ENCODE assay signal across 8 cellular contexts in genomic region chr11:3807856-3808845, GRCh38. TPM values are rescaled to one million over a fixed set of nuclear protein-coding genes. Genes with fewer than 3 reads are reported as not detected.
DNase-seq lines count a peak whose midpoint lies in the region; FAIRE-seq and TF ChIP-seq lines count a peak whose summit lies in the region.

Gene PGAP2, plus strand, starts transcription at chr11:3808560. Its CDS starts 2,700 bp downstream, at chr11:3811260.

- no peaks in the 10 kb centered on the region for H3K36me3 ChIP-seq in HAP-1 (replicated peaks)
- H3K36me3 ChIP-seq in brain microvascular endothelial cell (replicated peaks) = no peaks in the 10 kb centered on the region
- no peaks in the 10 kb centered on the region for H3K36me3 ChIP-seq in iPS-18a (ENCODE audit: control insufficient read depth, low read depth, low read length)
- H3K36me3 ChIP-seq in skeletal muscle tissue (ENCODE audit: control insufficient read depth in 3 of 3, insufficient read depth in 3 of 3, low read length in 3 of 3) = no peaks in the 10 kb centered on the region

- TF ChIP-seq CTCF in brain microvascular endothelial cell (IDR thresholded peaks at IDR 0.05; ENCODE audit: low read depth, low read length, missing control alignments) = peak; percentile 85

- H3K4me3 ChIP-seq in HAP-1 = peak within 1 kb of the TSS; percentile 55
- H3K4me3 ChIP-seq in brain microvascular endothelial cell (ENCODE audit: low read depth, low read length) = peak within 1 kb of the TSS; percentile 79
- peak within 1 kb of the TSS; percentile 90 for H3K4me3 ChIP-seq in iPS-18a (ENCODE audit: low read length)
- H3K4me3 ChIP-seq in skeletal muscle tissue (ENCODE audit: low read length in 3 of 3) = peak within 1 kb of the TSS; percentile 76 to 87 (median 85)

- no peak for FAIRE-seq in RCC 7860 (lab: Jason Lieb, UNC)

- in situ Hi-C loops in HAP-1 (cut with MboI; ENCODE audit: low sequenced_read_pairs) (no loop called here), brain microvascular endothelial cell (cut with HindIII; ENCODE audit: low pct_ligation_motif_present, low sequenced_read_pairs) (no loop called here)

- no peaks in the 10 kb centered on the region for H3K27me3 ChIP-seq in HAP-1 (ENCODE audit: low read depth)
- no peaks in the 10 kb centered on the region for H3K27me3 ChIP-seq in brain microvascular endothelial cell (replicated peaks)
- H3K27me3 ChIP-seq in iPS-18a (ENCODE audit: control insufficient read depth, insufficient read depth, low read length) = no peaks in the 10 kb centered on the region
- no peaks in the 10 kb centered on the region for H3K27me3 ChIP-seq in skeletal muscle tissue (ENCODE audit: control insufficient read depth in 3 of 3, insufficient read depth in 3 of 3, low read length in 3 of 3)

- H3K9ac ChIP-seq in iPS-18a (ENCODE audit: low read length) (peak within 1 kb of the TSS; percentile 76), skeletal muscle tissue (ENCODE audit: low read depth in 1 of 3, low read length in 3 of 3) (peak within 1 kb of the TSS; percentile 78 to 83 (median 83))

- peaks cover 9% of the 10 kb centered on the region for H3K4me1 ChIP-seq in HAP-1
- H3K4me1 ChIP-seq in iPS-18a (ENCODE audit: control insufficient read depth, low read depth, low read length) = peaks cover 8% of the 10 kb centered on the region
- peaks cover 16 to 27% (median 18%) of the 10 kb centered on the region in 3 donors for H3K4me1 ChIP-seq in skeletal muscle tissue (ENCODE audit: control insufficient read depth in 3 of 3, insufficient read depth in 3 of 3, low read length in 3 of 3)

- peak; percentile 15 for DNase-seq in GF-D8 (lab: John Stamatoyannopoulos, UW)
- peak; percentile 62 to 87 for DNase-seq in HAP-1 (ENCODE audit: low spot score in 2 of 2)
- peak; percentile 36 for DNase-seq in NCI-H1092 (lab: John Stamatoyannopoulos, UW)
- peak; percentile 38 for DNase-seq in T-helper 22 cell (ENCODE audit: low read depth)
- DNase-seq in brain microvascular endothelial cell = peak; percentile 49
- DNase-seq in RCC 7860 (ENCODE audit: low spot score) = no peak

- no peak within 1 kb of the TSS for H3K27ac ChIP-seq in brain microvascular endothelial cell
- H3K27ac ChIP-seq in iPS-18a (ENCODE audit: low read length) = peak within 1 kb of the TSS; percentile 67
- no peak within 1 kb of the TSS for H3K27ac ChIP-seq in skeletal muscle tissue (ENCODE audit: low read depth, low read length)

- H3K9me3 ChIP-seq in HAP-1 (no peaks in the 10 kb centered on the region), iPS-18a (ENCODE audit: control insufficient read depth, low read depth, low read length) (no peaks in the 10 kb centered on the region), skeletal muscle tissue (ENCODE audit: control insufficient read depth in 3 of 3, low read length in 3 of 3) (no peaks in the 10 kb centered on the region)

RNA-seq across cellular contexts. Expression of gene PGAP2, which starts in this region (rescaled TPM):
- 8.9 TPM for total RNA-seq in skeletal muscle tissue
